Comparison of ENCODE assay signal across 16 cellular contexts in genomic region chr2:59589881-59590280, GRCh38.
A peak's percentile ranks its signal among the peaks of the same experiment; 100 is the strongest.
DNase-seq lines count a peak whose midpoint lies in the region; ATAC-seq and TF ChIP-seq lines count a peak whose summit lies in the region.
"Had no signal": no experiment of that assay in that cellular context is flagged by ENCODE, and none has a peak within 500 bp of the region (broad histone marks: within the 10 kb centered on the region; RNA-seq: fewer than 3 reads in every experiment).

No MANE protein-coding gene starts in this region.

- peak; percentile 78 for TF ChIP-seq EP300 in neural cell (conservative IDR thresholded peaks at IDR 0.05; ENCODE audit: poor library complexity, severe bottlenecking)
- TF ChIP-seq EP300 in upper lobe of left lung (IDR thresholded peaks at IDR 0.05): peak in 1 of 4 donors; percentile 3

- no peaks in the 10 kb centered on the region for H3K4me1 ChIP-seq in upper lobe of left lung
- H3K4me1 ChIP-seq: HAP-1 had no signal

- no peak overlapping the region for H2AFZ ChIP-seq in neural cell (ENCODE audit: low read depth, low read length)

- H3K9me2 ChIP-seq in neural cell (ENCODE audit: insufficient read depth, low read length): no peaks in the 10 kb centered on the region

- H3K9me3 ChIP-seq in neural cell (ENCODE audit: low read length) (no peaks in the 10 kb centered on the region), upper lobe of left lung (no peaks in the 10 kb centered on the region)
- H3K9me3 ChIP-seq: BLaER1 treated with 17β-estradiol and CSF1 and Interleukin-3, amounts not matched to agents 10 nM and 100 nM; HAP-1 had no signal

- no peak for TF ChIP-seq POLR2A in upper lobe of left lung (IDR thresholded peaks at IDR 0.05)

- H3K27ac ChIP-seq in neural cell (ENCODE audit: low read length) (no peak overlapping the region), upper lobe of left lung (no peak overlapping the region)
- H3K27ac ChIP-seq: BLaER1 treated with 17β-estradiol and CSF1 and Interleukin-3, amounts not matched to agents 10 nM and 100 nM; HL-60 had no signal

- peak; percentile 64 for DNase-seq in ELF-1 (ENCODE audit: low read depth, low spot score)
- DNase-seq in foreskin melanocyte: peak; percentile 11
- no peak for DNase-seq in upper lobe of left lung
- DNase-seq in GM10266 (ENCODE audit: extremely low spot score): no peak
- no peak for DNase-seq in HCEC 1CT
- DNase-seq in activated CD4-positive, alpha-beta T cell treated with anti-CD3 and anti-CD28 coated beads for 1 hour: no peak
- DNase-seq: ACHN; CD4-positive, CD25-positive, alpha-beta regulatory T cell; DMS53; GOT3; HFFc6 had no signal

- no peak overlapping the region for H3K4me2 ChIP-seq in neural cell (ENCODE audit: low read length)
- H3K4me2 ChIP-seq: BLaER1 treated with 17β-estradiol and CSF1 and Interleukin-3, amounts not matched to agents 10 nM and 100 nM had no signal

- peaks cover 2% of the 10 kb centered on the region for H3F3A ChIP-seq in neural cell (ENCODE audit: insufficient read depth, low read length, poor library complexity, severe bottlenecking)

- no peak for TF ChIP-seq CTCF in neural cell (IDR thresholded peaks at IDR 0.05; ENCODE audit: poor library complexity, severe bottlenecking)
- no peak for TF ChIP-seq CTCF in upper lobe of left lung (IDR thresholded peaks at IDR 0.05)
- TF ChIP-seq CTCF in GM10266 (IDR thresholded peaks at IDR 0.05; ENCODE audit: control insufficient read depth, insufficient read depth, low read depth, missing control alignments): no peak

- no peaks in the 10 kb centered on the region for H3K27me3 ChIP-seq in neural cell (ENCODE audit: insufficient read depth, low read depth, low read length)
- no peaks in the 10 kb centered on the region for H3K27me3 ChIP-seq in upper lobe of left lung
- H3K27me3 ChIP-seq: BLaER1 treated with 17β-estradiol and CSF1 and Interleukin-3, amounts not matched to agents 10 nM and 100 nM had no signal

- no peak overlapping the region for H3K9ac ChIP-seq in neural cell (ENCODE audit: low read length)
- H3K9ac ChIP-seq: BLaER1 treated with 17β-estradiol and CSF1 and Interleukin-3, amounts not matched to agents 10 nM and 100 nM had no signal

- peak; percentile 39 to 53 for ATAC-seq in upper lobe of left lung (ENCODE audit: low FRiP score in 2 of 2)
- ATAC-seq in activated CD4-positive, CD25-positive, alpha-beta regulatory T cell treated with anti-CD3 and anti-CD28 coated beads, Interleukin-2, amount 50 U/mL, for 24 hours: no peak

- no peak for TF ChIP-seq RAD21 in neural cell (conservative IDR thresholded peaks at IDR 0.05)

- no peaks in the 10 kb centered on the region for H3K79me2 ChIP-seq in neural cell (replicated peaks; ENCODE audit: insufficient read depth, low read length)

- no peaks in the 10 kb centered on the region for H3K36me3 ChIP-seq in neural cell (ENCODE audit: insufficient read depth, low read length)
- H3K36me3 ChIP-seq in upper lobe of left lung: no peaks in the 10 kb centered on the region
- H3K36me3 ChIP-seq: BLaER1 treated with 17β-estradiol and CSF1 and Interleukin-3, amounts not matched to agents 10 nM and 100 nM; HAP-1 had no signal

- H4K20me1 ChIP-seq in neural cell (ENCODE audit: insufficient read depth): no peaks in the 10 kb centered on the region
- H4K20me1 ChIP-seq: BLaER1 treated with 17β-estradiol and CSF1 and Interleukin-3, amounts not matched to agents 10 nM and 100 nM had no signal

- WGBS in upper lobe of left lung, 2 donors: 44 to 48% methylated on average over 4 of the region's 4 CpGs

- H3K4me3 ChIP-seq in neural cell (ENCODE audit: low read length): no peak overlapping the region
- H3K4me3 ChIP-seq in upper lobe of left lung: no peak overlapping the region
- H3K4me3 ChIP-seq: BLaER1 treated with 17β-estradiol and CSF1 and Interleukin-3, amounts not matched to agents 10 nM and 100 nM; HAP-1 had no signal

TF ChIP-seq in neural cell, 6 proteins besides CTCF, POLR2A, EP300 and RAD21:
- TF ChIP-seq REST (IDR thresholded peaks at IDR 0.05; ENCODE audit: borderline replicate concordance) (no peak), EZH2 (IDR thresholded peaks at IDR 0.05; ENCODE audit: borderline replicate concordance, insufficient read depth, low read length, poor library complexity, severe bottlenecking) (no peak), SMC3 (conservative IDR thresholded peaks at IDR 0.05; ENCODE audit: poor library complexity) (no peak), MXI1 (conservative IDR thresholded peaks at IDR 0.05; ENCODE audit: poor library complexity, severe bottlenecking) (no peak), TAF1 (IDR thresholded peaks at IDR 0.05; ENCODE audit: low read depth) (no peak)

Comparison
In these comparisons a context has a peak if more than half of its experiments do, and no peak if none do; other contexts are left out.
1. DNase-seq: peak in ELF-1 (single experiment) and foreskin melanocyte (single experiment); none in upper lobe of left lung (0 of 2), GM10266 (single experiment), HCEC 1CT (single experiment) and activated CD4-positive, alpha-beta T cell treated with anti-CD3 and anti-CD28 coated beads for 1 hour (single experiment).
2. ATAC-seq: peak in upper lobe of left lung (2 of 2); none in activated CD4-positive, CD25-positive, alpha-beta regulatory T cell treated with anti-CD3 and anti-CD28 coated beads, Interleukin-2, amount 50 U/mL, for 24 hours (0 of 2).